1 cellular context compared by ENCODE assay signal in the genomic region with DNA sequence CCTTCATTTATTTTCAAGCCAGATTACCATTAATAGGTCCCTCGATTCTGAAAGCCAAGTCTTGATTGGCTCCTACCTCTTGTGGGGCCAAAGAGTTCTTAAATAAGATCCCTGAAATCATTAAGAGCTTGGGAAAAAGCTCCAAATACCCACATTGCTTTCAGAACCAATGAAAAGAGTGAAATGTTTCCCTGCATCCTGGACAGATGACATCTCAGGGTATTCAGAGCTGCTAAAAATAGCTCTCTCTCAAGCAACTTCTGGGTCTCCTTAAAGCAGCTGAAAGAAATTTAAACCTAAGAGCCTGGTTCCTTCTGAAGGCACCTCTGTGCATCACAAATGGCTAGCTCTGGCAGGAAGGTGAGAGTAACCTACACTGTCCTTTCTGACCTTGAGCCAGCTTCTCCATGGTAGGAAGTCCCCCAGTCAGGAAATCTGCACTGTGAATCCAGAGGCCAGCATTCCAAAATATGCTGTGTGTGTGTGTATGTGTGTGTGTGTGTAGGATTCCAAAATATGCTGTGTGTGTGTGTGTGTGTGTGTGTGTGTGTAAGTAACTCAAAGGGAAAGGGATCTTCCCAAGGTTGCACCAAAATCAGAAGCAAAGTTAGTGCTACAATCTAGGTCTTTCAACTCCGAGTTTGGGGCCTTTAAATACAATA.
TF ChIP-seq lines count a peak whose summit lies in the region.

No MANE protein-coding gene starts in this region.

TF ChIP-seq in WTC11, 78 proteins besides CTCF, POLR2A, EP300 and RAD21 (continued from another document):
- TF ChIP-seq, protein P1, sequence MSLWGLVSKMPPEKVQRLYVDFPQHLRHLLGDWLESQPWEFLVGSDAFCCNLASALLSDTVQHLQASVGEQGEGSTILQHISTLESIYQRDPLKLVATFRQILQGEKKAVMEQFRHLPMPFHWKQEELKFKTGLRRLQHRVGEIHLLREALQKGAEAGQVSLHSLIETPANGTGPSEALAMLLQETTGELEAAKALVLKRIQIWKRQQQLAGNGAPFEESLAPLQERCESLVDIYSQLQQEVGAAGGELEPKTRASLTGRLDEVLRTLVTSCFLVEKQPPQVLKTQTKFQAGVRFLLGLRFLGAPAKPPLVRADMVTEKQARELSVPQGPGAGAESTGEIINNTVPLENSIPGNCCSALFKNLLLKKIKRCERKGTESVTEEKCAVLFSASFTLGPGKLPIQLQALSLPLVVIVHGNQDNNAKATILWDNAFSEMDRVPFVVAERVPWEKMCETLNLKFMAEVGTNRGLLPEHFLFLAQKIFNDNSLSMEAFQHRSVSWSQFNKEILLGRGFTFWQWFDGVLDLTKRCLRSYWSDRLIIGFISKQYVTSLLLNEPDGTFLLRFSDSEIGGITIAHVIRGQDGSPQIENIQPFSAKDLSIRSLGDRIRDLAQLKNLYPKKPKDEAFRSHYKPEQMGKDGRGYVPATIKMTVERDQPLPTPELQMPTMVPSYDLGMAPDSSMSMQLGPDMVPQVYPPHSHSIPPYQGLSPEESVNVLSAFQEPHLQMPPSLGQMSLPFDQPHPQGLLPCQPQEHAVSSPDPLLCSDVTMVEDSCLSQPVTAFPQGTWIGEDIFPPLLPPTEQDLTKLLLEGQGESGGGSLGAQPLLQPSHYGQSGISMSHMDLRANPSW (CRISPR knock-in tag; conservative IDR thresholded peaks at IDR 0.05; ENCODE audit: low read depth), result no peak
- TF ChIP-seq, protein P2, sequence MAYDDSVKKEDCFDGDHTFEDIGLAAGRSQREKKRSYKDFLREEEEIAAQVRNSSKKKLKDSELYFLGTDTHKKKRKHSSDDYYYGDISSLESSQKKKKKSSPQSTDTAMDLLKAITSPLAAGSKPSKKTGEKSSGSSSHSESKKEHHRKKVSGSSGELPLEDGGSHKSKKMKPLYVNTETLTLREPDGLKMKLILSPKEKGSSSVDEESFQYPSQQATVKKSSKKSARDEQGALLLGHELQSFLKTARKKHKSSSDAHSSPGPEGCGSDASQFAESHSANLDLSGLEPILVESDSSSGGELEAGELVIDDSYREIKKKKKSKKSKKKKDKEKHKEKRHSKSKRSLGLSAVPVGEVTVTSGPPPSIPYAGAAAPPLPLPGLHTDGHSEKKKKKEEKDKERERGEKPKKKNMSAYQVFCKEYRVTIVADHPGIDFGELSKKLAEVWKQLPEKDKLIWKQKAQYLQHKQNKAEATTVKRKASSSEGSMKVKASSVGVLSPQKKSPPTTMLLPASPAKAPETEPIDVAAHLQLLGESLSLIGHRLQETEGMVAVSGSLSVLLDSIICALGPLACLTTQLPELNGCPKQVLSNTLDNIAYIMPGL (CRISPR knock-in tag; IDR thresholded peaks at IDR 0.05), result no peak
- TF ChIP-seq TP53 (CRISPR knock-in tag; IDR thresholded peaks at IDR 0.05) (no peak), EMX1 (CRISPR knock-in tag; IDR thresholded peaks at IDR 0.05) (no peak), SP1 (CRISPR knock-in tag; conservative IDR thresholded peaks at IDR 0.05) (no peak), CBFB (CRISPR knock-in tag; IDR thresholded peaks at IDR 0.05; ENCODE audit: low read depth) (no peak), ZNF219 (CRISPR knock-in tag; IDR thresholded peaks at IDR 0.05; ENCODE audit: borderline replicate concordance) (no peak), JUN (CRISPR knock-in tag; IDR thresholded peaks at IDR 0.05) (no peak), ZNF416 (CRISPR knock-in tag; IDR thresholded peaks at IDR 0.05) (no peak), CREB1 (CRISPR knock-in tag; IDR thresholded peaks at IDR 0.05) (no peak), RORB (CRISPR knock-in tag; IDR thresholded peaks at IDR 0.05) (no peak), NFYB (CRISPR knock-in tag; conservative IDR thresholded peaks at IDR 0.05; ENCODE audit: low read depth) (no peak), SMAD3 (CRISPR knock-in tag; IDR thresholded peaks at IDR 0.05; ENCODE audit: borderline replicate concordance) (no peak)
- TF ChIP-seq, protein P3, sequence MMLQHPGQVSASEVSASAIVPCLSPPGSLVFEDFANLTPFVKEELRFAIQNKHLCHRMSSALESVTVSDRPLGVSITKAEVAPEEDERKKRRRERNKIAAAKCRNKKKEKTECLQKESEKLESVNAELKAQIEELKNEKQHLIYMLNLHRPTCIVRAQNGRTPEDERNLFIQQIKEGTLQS (CRISPR knock-in tag; conservative IDR thresholded peaks at IDR 0.05), result no peak
- TF ChIP-seq, protein P4, sequence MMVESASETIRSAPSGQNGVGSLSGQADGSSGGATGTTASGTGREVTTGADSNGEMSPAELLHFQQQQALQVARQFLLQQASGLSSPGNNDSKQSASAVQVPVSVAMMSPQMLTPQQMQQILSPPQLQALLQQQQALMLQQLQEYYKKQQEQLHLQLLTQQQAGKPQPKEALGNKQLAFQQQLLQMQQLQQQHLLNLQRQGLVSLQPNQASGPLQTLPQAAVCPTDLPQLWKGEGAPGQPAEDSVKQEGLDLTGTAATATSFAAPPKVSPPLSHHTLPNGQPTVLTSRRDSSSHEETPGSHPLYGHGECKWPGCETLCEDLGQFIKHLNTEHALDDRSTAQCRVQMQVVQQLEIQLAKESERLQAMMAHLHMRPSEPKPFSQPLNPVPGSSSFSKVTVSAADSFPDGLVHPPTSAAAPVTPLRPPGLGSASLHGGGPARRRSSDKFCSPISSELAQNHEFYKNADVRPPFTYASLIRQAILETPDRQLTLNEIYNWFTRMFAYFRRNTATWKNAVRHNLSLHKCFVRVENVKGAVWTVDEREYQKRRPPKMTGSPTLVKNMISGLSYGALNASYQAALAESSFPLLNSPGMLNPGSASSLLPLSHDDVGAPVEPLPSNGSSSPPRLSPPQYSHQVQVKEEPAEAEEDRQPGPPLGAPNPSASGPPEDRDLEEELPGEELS (CRISPR knock-in tag; IDR thresholded peaks at IDR 0.05), result no peak
- TF ChIP-seq, protein P5, sequence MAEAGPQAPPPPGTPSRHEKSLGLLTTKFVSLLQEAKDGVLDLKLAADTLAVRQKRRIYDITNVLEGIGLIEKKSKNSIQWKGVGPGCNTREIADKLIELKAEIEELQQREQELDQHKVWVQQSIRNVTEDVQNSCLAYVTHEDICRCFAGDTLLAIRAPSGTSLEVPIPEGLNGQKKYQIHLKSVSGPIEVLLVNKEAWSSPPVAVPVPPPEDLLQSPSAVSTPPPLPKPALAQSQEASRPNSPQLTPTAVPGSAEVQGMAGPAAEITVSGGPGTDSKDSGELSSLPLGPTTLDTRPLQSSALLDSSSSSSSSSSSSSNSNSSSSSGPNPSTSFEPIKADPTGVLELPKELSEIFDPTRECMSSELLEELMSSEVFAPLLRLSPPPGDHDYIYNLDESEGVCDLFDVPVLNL (CRISPR knock-in tag; IDR thresholded peaks at IDR 0.05; ENCODE audit: borderline replicate concordance, low read depth), result no peak
